1 cellular context compared by ENCODE assay signal in the genomic region with DNA sequence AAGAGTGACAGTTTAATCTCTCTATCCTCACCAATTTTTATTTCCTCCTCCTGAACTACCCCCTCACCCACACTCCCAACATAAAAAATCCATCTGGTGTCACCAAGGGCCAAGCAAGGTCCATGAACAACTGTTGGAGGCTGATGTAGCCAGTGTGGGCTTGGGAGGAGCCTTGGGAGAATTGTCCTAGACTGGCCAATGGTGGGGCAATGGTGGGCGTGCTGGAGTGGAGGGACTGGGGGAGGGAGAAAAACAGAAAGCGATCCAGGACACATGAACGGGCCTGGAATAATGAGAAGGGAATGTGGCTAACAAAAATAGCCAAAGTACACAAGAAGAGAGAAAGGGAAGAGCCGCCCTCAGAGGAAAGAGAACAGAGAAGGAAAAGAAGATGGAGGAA.
TF ChIP-seq lines count a peak whose summit lies in the region.

No MANE protein-coding gene starts in this region.

TF ChIP-seq in SK-N-SH, 30 proteins besides CTCF, POLR2A, EP300 and RAD21 (continued from another document):
- TF ChIP-seq, protein P1, sequence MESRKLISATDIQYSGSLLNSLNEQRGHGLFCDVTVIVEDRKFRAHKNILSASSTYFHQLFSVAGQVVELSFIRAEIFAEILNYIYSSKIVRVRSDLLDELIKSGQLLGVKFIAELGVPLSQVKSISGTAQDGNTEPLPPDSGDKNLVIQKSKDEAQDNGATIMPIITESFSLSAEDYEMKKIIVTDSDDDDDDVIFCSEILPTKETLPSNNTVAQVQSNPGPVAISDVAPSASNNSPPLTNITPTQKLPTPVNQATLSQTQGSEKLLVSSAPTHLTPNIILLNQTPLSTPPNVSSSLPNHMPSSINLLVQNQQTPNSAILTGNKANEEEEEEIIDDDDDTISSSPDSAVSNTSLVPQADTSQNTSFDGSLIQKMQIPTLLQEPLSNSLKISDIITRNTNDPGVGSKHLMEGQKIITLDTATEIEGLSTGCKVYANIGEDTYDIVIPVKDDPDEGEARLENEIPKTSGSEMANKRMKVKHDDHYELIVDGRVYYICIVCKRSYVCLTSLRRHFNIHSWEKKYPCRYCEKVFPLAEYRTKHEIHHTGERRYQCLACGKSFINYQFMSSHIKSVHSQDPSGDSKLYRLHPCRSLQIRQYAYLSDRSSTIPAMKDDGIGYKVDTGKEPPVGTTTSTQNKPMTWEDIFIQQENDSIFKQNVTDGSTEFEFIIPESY (IDR thresholded peaks at IDR 0.05; ENCODE audit: borderline replicate concordance, low read depth) = no peak
- TF ChIP-seq, protein P2, sequence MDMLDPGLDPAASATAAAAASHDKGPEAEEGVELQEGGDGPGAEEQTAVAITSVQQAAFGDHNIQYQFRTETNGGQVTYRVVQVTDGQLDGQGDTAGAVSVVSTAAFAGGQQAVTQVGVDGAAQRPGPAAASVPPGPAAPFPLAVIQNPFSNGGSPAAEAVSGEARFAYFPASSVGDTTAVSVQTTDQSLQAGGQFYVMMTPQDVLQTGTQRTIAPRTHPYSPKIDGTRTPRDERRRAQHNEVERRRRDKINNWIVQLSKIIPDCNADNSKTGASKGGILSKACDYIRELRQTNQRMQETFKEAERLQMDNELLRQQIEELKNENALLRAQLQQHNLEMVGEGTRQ (IDR thresholded peaks at IDR 0.05; ENCODE audit: borderline replicate concordance, low read depth, low read length) = no peak
- TF ChIP-seq CHD2 (IDR thresholded peaks at IDR 0.05; ENCODE audit: low read length, partially characterized antibody) (no peak), SIN3A (IDR thresholded peaks at IDR 0.05; ENCODE audit: borderline replicate concordance, low read depth, low read length) (no peak), RXRA (IDR thresholded peaks at IDR 0.05; ENCODE audit: borderline replicate concordance, low read depth) (no peak), EZH2phosphoT487 (IDR thresholded peaks at IDR 0.05; ENCODE audit: borderline replicate concordance, low read depth) (no peak), POLR2AphosphoS5 (IDR thresholded peaks at IDR 0.05; ENCODE audit: low read depth, low read length) (no peak)
- TF ChIP-seq, protein P3, sequence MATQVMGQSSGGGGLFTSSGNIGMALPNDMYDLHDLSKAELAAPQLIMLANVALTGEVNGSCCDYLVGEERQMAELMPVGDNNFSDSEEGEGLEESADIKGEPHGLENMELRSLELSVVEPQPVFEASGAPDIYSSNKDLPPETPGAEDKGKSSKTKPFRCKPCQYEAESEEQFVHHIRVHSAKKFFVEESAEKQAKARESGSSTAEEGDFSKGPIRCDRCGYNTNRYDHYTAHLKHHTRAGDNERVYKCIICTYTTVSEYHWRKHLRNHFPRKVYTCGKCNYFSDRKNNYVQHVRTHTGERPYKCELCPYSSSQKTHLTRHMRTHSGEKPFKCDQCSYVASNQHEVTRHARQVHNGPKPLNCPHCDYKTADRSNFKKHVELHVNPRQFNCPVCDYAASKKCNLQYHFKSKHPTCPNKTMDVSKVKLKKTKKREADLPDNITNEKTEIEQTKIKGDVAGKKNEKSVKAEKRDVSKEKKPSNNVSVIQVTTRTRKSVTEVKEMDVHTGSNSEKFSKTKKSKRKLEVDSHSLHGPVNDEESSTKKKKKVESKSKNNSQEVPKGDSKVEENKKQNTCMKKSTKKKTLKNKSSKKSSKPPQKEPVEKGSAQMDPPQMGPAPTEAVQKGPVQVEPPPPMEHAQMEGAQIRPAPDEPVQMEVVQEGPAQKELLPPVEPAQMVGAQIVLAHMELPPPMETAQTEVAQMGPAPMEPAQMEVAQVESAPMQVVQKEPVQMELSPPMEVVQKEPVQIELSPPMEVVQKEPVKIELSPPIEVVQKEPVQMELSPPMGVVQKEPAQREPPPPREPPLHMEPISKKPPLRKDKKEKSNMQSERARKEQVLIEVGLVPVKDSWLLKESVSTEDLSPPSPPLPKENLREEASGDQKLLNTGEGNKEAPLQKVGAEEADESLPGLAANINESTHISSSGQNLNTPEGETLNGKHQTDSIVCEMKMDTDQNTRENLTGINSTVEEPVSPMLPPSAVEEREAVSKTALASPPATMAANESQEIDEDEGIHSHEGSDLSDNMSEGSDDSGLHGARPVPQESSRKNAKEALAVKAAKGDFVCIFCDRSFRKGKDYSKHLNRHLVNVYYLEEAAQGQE (IDR thresholded peaks at IDR 0.05; ENCODE audit: low read depth, low read length) = no peak
